ENCODE assay signal across 1 cellular context in the genomic region with DNA sequence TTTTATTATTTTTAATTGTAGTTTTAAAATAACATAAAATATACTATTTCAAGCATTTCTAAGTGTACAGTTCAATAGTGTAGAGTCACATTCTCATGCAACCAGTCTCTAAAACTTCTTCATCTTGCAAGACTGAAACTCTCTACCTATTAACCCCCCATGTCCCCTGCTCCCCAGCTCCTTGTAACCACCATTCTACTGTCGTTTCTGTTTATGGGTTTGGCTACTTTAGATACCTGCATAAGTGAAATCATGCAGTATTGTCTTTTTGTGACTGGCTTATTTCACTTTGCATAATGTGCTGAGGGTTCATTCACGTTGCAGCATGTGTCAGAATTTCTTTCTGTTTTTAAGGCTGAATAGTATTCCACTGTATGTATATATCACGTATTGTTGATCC.
A peak's percentile ranks its signal among the peaks of the same experiment; 100 is the strongest.
TF ChIP-seq lines count a peak whose summit lies in the region.

No MANE protein-coding gene starts in this region.

TF ChIP-seq in GM12878, 131 proteins besides CTCF, POLR2A, EP300 and RAD21 (continued from another document):
- TF ChIP-seq, protein P1, sequence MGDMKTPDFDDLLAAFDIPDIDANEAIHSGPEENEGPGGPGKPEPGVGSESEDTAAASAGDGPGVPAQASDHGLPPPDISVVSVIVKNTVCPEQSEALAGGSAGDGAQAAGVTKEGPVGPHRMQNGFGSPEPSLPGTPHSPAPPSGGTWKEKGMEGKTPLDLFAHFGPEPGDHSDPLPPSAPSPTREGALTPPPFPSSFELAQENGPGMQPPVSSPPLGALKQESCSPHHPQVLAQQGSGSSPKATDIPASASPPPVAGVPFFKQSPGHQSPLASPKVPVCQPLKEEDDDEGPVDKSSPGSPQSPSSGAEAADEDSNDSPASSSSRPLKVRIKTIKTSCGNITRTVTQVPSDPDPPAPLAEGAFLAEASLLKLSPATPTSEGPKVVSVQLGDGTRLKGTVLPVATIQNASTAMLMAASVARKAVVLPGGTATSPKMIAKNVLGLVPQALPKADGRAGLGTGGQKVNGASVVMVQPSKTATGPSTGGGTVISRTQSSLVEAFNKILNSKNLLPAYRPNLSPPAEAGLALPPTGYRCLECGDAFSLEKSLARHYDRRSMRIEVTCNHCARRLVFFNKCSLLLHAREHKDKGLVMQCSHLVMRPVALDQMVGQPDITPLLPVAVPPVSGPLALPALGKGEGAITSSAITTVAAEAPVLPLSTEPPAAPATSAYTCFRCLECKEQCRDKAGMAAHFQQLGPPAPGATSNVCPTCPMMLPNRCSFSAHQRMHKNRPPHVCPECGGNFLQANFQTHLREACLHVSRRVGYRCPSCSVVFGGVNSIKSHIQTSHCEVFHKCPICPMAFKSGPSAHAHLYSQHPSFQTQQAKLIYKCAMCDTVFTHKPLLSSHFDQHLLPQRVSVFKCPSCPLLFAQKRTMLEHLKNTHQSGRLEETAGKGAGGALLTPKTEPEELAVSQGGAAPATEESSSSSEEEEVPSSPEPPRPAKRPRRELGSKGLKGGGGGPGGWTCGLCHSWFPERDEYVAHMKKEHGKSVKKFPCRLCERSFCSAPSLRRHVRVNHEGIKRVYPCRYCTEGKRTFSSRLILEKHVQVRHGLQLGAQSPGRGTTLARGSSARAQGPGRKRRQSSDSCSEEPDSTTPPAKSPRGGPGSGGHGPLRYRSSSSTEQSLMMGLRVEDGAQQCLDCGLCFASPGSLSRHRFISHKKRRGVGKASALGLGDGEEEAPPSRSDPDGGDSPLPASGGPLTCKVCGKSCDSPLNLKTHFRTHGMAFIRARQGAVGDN (IDR thresholded peaks at IDR 0.05): 0 out of 2 replicates have a peak, but pooled peaks have one; percentile 15
- TF ChIP-seq SIN3A (IDR thresholded peaks at IDR 0.05; ENCODE audit: low read depth, low read length) (no peak), RUNX3 (IDR thresholded peaks at IDR 0.05; ENCODE audit: low read length) (peak; percentile 41), ZBED1 (IDR thresholded peaks at IDR 0.05; ENCODE audit: borderline replicate concordance) (no peak), SUZ12 (IDR thresholded peaks at IDR 0.05; ENCODE audit: unreplicated experiment) (no peak), PML (IDR thresholded peaks at IDR 0.05; ENCODE audit: low read length) (0 out of 2 replicates have a peak, but pooled peaks have one; percentile 10), HCFC1 (IDR thresholded peaks at IDR 0.05; ENCODE audit: low read length) (no peak), FOXK2 (IDR thresholded peaks at IDR 0.05) (no peak), CREB1 (IDR thresholded peaks at IDR 0.05; ENCODE audit: low read depth) (no peak)
- TF ChIP-seq, protein P2, sequence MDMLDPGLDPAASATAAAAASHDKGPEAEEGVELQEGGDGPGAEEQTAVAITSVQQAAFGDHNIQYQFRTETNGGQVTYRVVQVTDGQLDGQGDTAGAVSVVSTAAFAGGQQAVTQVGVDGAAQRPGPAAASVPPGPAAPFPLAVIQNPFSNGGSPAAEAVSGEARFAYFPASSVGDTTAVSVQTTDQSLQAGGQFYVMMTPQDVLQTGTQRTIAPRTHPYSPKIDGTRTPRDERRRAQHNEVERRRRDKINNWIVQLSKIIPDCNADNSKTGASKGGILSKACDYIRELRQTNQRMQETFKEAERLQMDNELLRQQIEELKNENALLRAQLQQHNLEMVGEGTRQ (IDR thresholded peaks at IDR 0.05; ENCODE audit: borderline replicate concordance, low read depth, low read length): no peak
- TF ChIP-seq, protein P3, sequence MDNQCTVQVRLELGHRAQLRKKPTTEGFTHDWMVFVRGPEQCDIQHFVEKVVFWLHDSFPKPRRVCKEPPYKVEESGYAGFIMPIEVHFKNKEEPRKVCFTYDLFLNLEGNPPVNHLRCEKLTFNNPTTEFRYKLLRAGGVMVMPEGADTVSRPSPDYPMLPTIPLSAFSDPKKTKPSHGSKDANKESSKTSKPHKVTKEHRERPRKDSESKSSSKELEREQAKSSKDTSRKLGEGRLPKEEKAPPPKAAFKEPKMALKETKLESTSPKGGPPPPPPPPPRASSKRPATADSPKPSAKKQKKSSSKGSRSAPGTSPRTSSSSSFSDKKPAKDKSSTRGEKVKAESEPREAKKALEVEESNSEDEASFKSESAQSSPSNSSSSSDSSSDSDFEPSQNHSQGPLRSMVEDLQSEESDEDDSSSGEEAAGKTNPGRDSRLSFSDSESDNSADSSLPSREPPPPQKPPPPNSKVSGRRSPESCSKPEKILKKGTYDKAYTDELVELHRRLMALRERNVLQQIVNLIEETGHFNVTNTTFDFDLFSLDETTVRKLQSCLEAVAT (IDR thresholded peaks at IDR 0.05): no peak
